In genomic region chr1:184953600-184954219, GRCh38 we compare ENCODE assay signal across 13 cellular contexts. TPM values are rescaled to one million over a fixed set of nuclear protein-coding genes. Genes with fewer than 3 reads are reported as not detected.
DNase-seq lines count a peak whose midpoint lies in the region; ATAC-seq and TF ChIP-seq lines count a peak whose summit lies in the region.
"Had no signal": no experiment of that assay in that cellular context is flagged by ENCODE, and none has a peak within 500 bp of the region (broad histone marks: within the 10 kb centered on the region; RNA-seq: fewer than 3 reads in every experiment).

No MANE protein-coding gene starts in this region.

- ATAC-seq in activated naive CD8-positive, alpha-beta T cell treated with anti-CD3 and anti-CD28 coated beads, Interleukin-2, amount 50 U/mL, for 24 hours, result peak; percentile 83
- ATAC-seq in HG03378 (IDR thresholded peaks at IDR 0.05; ENCODE audit: unreplicated experiment), result no peak

- H3K4me1 Mint-ChIP-seq in activated naive CD8-positive, alpha-beta T cell treated with anti-CD3 and anti-CD28 coated beads, Interleukin-2, amount 50 U/mL, for 24 hours, result peaks cover 34% of the 10 kb centered on the region
- peaks cover 6% of the 10 kb centered on the region for H3K4me1 Mint-ChIP-seq in osteocyte (ENCODE audit: unreplicated experiment)
- H3K4me1 Mint-ChIP-seq: neural crest cell had no signal

- H3K36me3 ChIP-seq in HEK293 (ENCODE audit: control insufficient read depth in 2 of 2, insufficient read depth in 1 of 2, low read length in 2 of 2) (no peaks in the 10 kb centered on the region), kidney epithelial cell (ENCODE audit: control insufficient read depth, insufficient read depth, low read length) (no peaks in the 10 kb centered on the region)

- H3K4me3 ChIP-seq in HEK293 (ENCODE audit: low read depth, low read length) (no peak overlapping the region), kidney epithelial cell (ENCODE audit: low read depth, low read length) (no peak overlapping the region)

- peaks cover 16% of the 10 kb centered on the region for H3K4me1 ChIP-seq in HEK293 (ENCODE audit: control insufficient read depth, insufficient read depth, low read length)

- no peaks in the 10 kb centered on the region for H3K9me3 ChIP-seq in HEK293 (ENCODE audit: control insufficient read depth, insufficient read depth, low read depth, low read length)

- POLR2A ChIA-PET in HEK293 (lab: Yijun Ruan, JAX), result no interaction called here

- H3K27me3 Mint-ChIP-seq in activated naive CD8-positive, alpha-beta T cell treated with anti-CD3 and anti-CD28 coated beads, Interleukin-2, amount 50 U/mL, for 24 hours, result no peaks in the 10 kb centered on the region
- H3K27me3 Mint-ChIP-seq in osteocyte (ENCODE audit: unreplicated experiment), result no peaks in the 10 kb centered on the region
- H3K27me3 Mint-ChIP-seq: IgD-negative memory B cell had no signal

- CTCF ChIA-PET in HEK293 (lab: Yijun Ruan, JAX), result no interaction called here

- H3K27ac Mint-ChIP-seq in activated naive CD8-positive, alpha-beta T cell treated with anti-CD3 and anti-CD28 coated beads, Interleukin-2, amount 50 U/mL, for 24 hours, result peak overlapping the region; percentile 70
- no peak overlapping the region for H3K27ac Mint-ChIP-seq in osteocyte (ENCODE audit: unreplicated experiment)
- H3K27ac Mint-ChIP-seq: IgD-negative memory B cell had no signal

- no peak overlapping the region for H3K27ac ChIP-seq in HEK293 (ENCODE audit: extremely low read depth, low read depth, low read length)

- no peak for TF ChIP-seq CTCF in HEK293 (tag by site-specific recombination; IDR thresholded peaks at IDR 0.05)
- TF ChIP-seq CTCF in kidney epithelial cell (IDR thresholded peaks at IDR 0.05; ENCODE audit: insufficient read depth, low read length, poor library complexity, severe bottlenecking), result no peak
- no peak for TF ChIP-seq CTCF in osteocyte (IDR thresholded peaks at IDR 0.05)

- H3K9me3 Mint-ChIP-seq in activated naive CD8-positive, alpha-beta T cell treated with anti-CD3 and anti-CD28 coated beads, Interleukin-2, amount 50 U/mL, for 24 hours, result no peaks in the 10 kb centered on the region
- no peaks in the 10 kb centered on the region for H3K9me3 Mint-ChIP-seq in osteocyte (ENCODE audit: unreplicated experiment)
- H3K9me3 Mint-ChIP-seq: IgD-negative memory B cell, neural crest cell had no signal

- H3K4me3 Mint-ChIP-seq in activated naive CD8-positive, alpha-beta T cell treated with anti-CD3 and anti-CD28 coated beads, Interleukin-2, amount 50 U/mL, for 24 hours, result peak overlapping the region; percentile 48
- no peak overlapping the region for H3K4me3 Mint-ChIP-seq in osteocyte (ENCODE audit: unreplicated experiment)
- H3K4me3 Mint-ChIP-seq: neural crest cell had no signal

- H3K36me3 Mint-ChIP-seq in activated naive CD8-positive, alpha-beta T cell treated with anti-CD3 and anti-CD28 coated beads, Interleukin-2, amount 50 U/mL, for 24 hours (ENCODE audit: low read depth), result no peaks in the 10 kb centered on the region
- no peaks in the 10 kb centered on the region for H3K36me3 Mint-ChIP-seq in osteocyte (ENCODE audit: unreplicated experiment)

- DNase-seq in AG08395 (ENCODE audit: low spot score) (peak; percentile 31), kidney epithelial cell (ENCODE audit: low read depth) (peak; percentile 70), ureter (ENCODE audit: low spot score) (no peak), osteocyte (ENCODE audit: extremely low spot score, unreplicated experiment) (no peak), DMS 273 (lab: John Stamatoyannopoulos, UW; ENCODE audit: unreplicated experiment) (no peak)
- no peak for DNase-seq in activated naive CD8-positive, alpha-beta T cell treated with anti-CD3 and anti-CD28 coated beads, Interleukin-2, amount 50 U/mL, for 24 hours
- DNase-seq: amniotic stem cell, NCI-H510A, T1000 had no signal

- no peaks in the 10 kb centered on the region for H3K27me3 ChIP-seq in kidney epithelial cell (ENCODE audit: control insufficient read depth, insufficient read depth, low read length)

TF ChIP-seq in HEK293, 187 proteins besides CTCF, POLR2A, EP300 and RAD21:
- TF ChIP-seq PRDM10 (tag by site-specific recombination; IDR thresholded peaks at IDR 0.05) (0 out of 2 replicates have a peak, but pooled peaks have one; percentile 27), MEIS1 (CRISPR knock-in tag; IDR thresholded peaks at IDR 0.05; ENCODE audit: borderline replicate concordance) (no peak), PRDM6 (tag by site-specific recombination; IDR thresholded peaks at IDR 0.05) (peak; percentile 66), ZNF558 (tag by site-specific recombination; IDR thresholded peaks at IDR 0.05) (no peak), IKZF3 (tag by site-specific recombination; IDR thresholded peaks at IDR 0.05) (0 out of 2 replicates have a peak, but pooled peaks have one; percentile 28)

RNA-seq across cellular contexts. Expression of gene NIBAN1, which starts 20.6 kb away (rescaled TPM):
- total RNA-seq in kidney epithelial cell (68.5 and 72.8 TPM in 2 replicates), ureter (41.1 TPM), osteocyte (12.5 and 16.5 TPM in 2 replicates)

Comparison
In these comparisons a context has a peak if more than half of its experiments do, and no peak if none do; other contexts are left out.
1. DNase-seq: peak in AG08395 (single experiment) and kidney epithelial cell (single experiment); none in activated naive CD8-positive, alpha-beta T cell treated with anti-CD3 and anti-CD28 coated beads, Interleukin-2, amount 50 U/mL, for 24 hours (single experiment), ureter (single experiment), osteocyte (single experiment) and DMS 273 (single experiment).